Comparison of ENCODE assay signal across 8 cellular contexts in genomic region chr14:76762617-76763361, GRCh38. TPM values are rescaled to one million over a fixed set of nuclear protein-coding genes. Genes with fewer than 3 reads are reported as not detected.
DNase-seq lines count a peak whose midpoint lies in the region; ATAC-seq, FAIRE-seq and TF ChIP-seq lines count a peak whose summit lies in the region.

No MANE protein-coding gene starts in this region.

- H3K27me3 Mint-ChIP-seq in activated B cell treated with CpG ODN at 0.5 μM for 24 hours = peaks cover 38% of the 10 kb centered on the region

- in situ Hi-C loops in G401 (cut with HindIII; ENCODE audit: low sequenced_read_pairs) = no loop called here

- H3K36me3 ChIP-seq in heart left ventricle (no peaks in the 10 kb centered on the region), rectal smooth muscle tissue (ENCODE audit: control insufficient read depth, insufficient read depth, low read length) (no peaks in the 10 kb centered on the region)

- no peak overlapping the region for H3K27ac Mint-ChIP-seq in activated B cell treated with CpG ODN at 0.5 μM for 24 hours

- TF ChIP-seq CTCF in activated B cell treated with CpG ODN at 0.5 μM for 24 hours (IDR thresholded peaks at IDR 0.05) (no peak), heart left ventricle (IDR thresholded peaks at IDR 0.05) (no peak)

- H3K4me3 Mint-ChIP-seq in activated B cell treated with CpG ODN at 0.5 μM for 24 hours = peak overlapping the region; percentile 79

- H3K4me1 ChIP-seq in heart left ventricle (peaks cover 0 to 60% (median 45%) of the 10 kb centered on the region in 12 donors), rectal smooth muscle tissue (ENCODE audit: control insufficient read depth, insufficient read depth, low read length) (peaks cover 5% of the 10 kb centered on the region)

- H3K27ac ChIP-seq in heart left ventricle = peak overlapping the region; percentile 73 to 96 (median 89)
- no peak overlapping the region for H3K27ac ChIP-seq in rectal smooth muscle tissue (ENCODE audit: low read depth, low read length)

- intact Hi-C loops in activated B cell treated with CpG ODN at 0.5 μM for 24 hours (cut with micrococcal nuclease) (no loop called here), heart left ventricle (cut with DNase I) (loop anchor here in 8 of 10 donors (2.0 to 5.0 kb wide), 3 partner anchors 36 to 50 kb away; no protein-coding TSS in a partner anchor)

- POLR2A ChIA-PET in activated B cell treated with CpG ODN at 0.5 μM for 24 hours (lab: Charles Lee) = no interaction called here

- H3K27me3 ChIP-seq in heart left ventricle = peaks cover 0 to 6% (median 0%) of the 10 kb centered on the region in 9 donors
- H3K27me3 ChIP-seq in rectal smooth muscle tissue (ENCODE audit: control insufficient read depth, insufficient read depth, low read length) = peaks cover 6% of the 10 kb centered on the region

- DNase-seq in G401 (ENCODE audit: low spot score) (peak; percentile 56), activated B cell treated with CpG ODN at 0.5 μM for 24 hours (no peak), heart left ventricle (peak in 1 of 5 donors; percentile 26), RCC 7860 (ENCODE audit: low spot score) (no peak), COR-L47 (lab: John Stamatoyannopoulos, UW) (no peak), occipital lobe (lab: John Stamatoyannopoulos, UW) (no peak), DMS153 (lab: John Stamatoyannopoulos, UW) (no peak)

- peak overlapping the region; percentile 51 to 98 (median 86) for H3K4me3 ChIP-seq in heart left ventricle
- peak overlapping the region; percentile 81 for H3K4me3 ChIP-seq in rectal smooth muscle tissue (ENCODE audit: low read length)

- peaks cover 15% of the 10 kb centered on the region for H3K4me1 Mint-ChIP-seq in activated B cell treated with CpG ODN at 0.5 μM for 24 hours

- WGBS in heart left ventricle, 4 donors = 26 to 35% (median 30%) methylated on average over 18 to 27 of the region's 27 CpGs

- no peak overlapping the region for H3K9ac ChIP-seq in rectal smooth muscle tissue (ENCODE audit: low read length)

- no peak for FAIRE-seq in RCC 7860 (lab: Jason Lieb, UNC)

- no peak for TF ChIP-seq POLR2A in heart left ventricle (IDR thresholded peaks at IDR 0.05)

- ATAC-seq in activated B cell treated with CpG ODN at 0.5 μM for 24 hours (ENCODE audit: low read depth) (no peak), heart left ventricle (peak in 2 of 4 donors; percentile 17 to 28)

- H3K9me3 ChIP-seq in heart left ventricle = no peaks in the 10 kb centered on the region

- CTCF ChIA-PET in activated B cell treated with CpG ODN at 0.5 μM for 24 hours (lab: Charles Lee) = no interaction called here

- H3K36me3 Mint-ChIP-seq in activated B cell treated with CpG ODN at 0.5 μM for 24 hours (ENCODE audit: low read depth) = no peaks in the 10 kb centered on the region

- H3K9me3 Mint-ChIP-seq in activated B cell treated with CpG ODN at 0.5 μM for 24 hours = no peaks in the 10 kb centered on the region

RNA-seq across cellular contexts. Expression of gene VASH1, which starts 1.5 kb away (rescaled TPM):
- 8.6 and 11.6 TPM in 2 replicates for total RNA-seq in G401 (2014; rRNA removed; shearing (Covaris generic))
- total RNA-seq in activated B cell treated with CpG ODN at 0.5 μM for 24 hours (1.0 TPM in 2 replicates), heart left ventricle (10 to 100 TPM in 6 of 9 donors, 1 to 10 TPM in 3; 7.8 to 30.8 (median 11.1) TPM), occipital lobe (90.8 TPM)
- polyA plus RNA-seq in heart left ventricle = 10 to 100 TPM in 1 of 2 donors, 1 to 10 TPM in 1; 9.9 to 25.2 TPM

RNA-seq across cellular contexts. Expression of gene ANGEL1, which starts 49.9 kb away (rescaled TPM):
- total RNA-seq in G401 (2014; rRNA removed; shearing (Covaris generic)) = 4.8 and 7.0 TPM in 2 replicates
- 14.9 and 17.9 TPM in 2 replicates for total RNA-seq in activated B cell treated with CpG ODN at 0.5 μM for 24 hours
- 10 to 100 TPM in 8 of 9 donors, 1 to 10 TPM in 1; 9.3 to 16.3 (median 13.8) TPM for total RNA-seq in heart left ventricle
- 10 to 100 TPM in 1 of 2 donors, 1 to 10 TPM in 1; 9.5 to 10.7 TPM for polyA plus RNA-seq in heart left ventricle
- total RNA-seq in occipital lobe = 10.3 TPM
